ENCODE assay signal across 19 cellular contexts in genomic region chr5:170147051-170147785, GRCh38. TPM values are rescaled to one million over a fixed set of nuclear protein-coding genes. Genes with fewer than 3 reads are reported as not detected.
DNase-seq lines count a peak whose midpoint lies in the region; ATAC-seq, FAIRE-seq and TF ChIP-seq lines count a peak whose summit lies in the region.
"Had no signal": no experiment of that assay in that cellular context is flagged by ENCODE, and none has a peak within 500 bp of the region (broad histone marks: within the 10 kb centered on the region; RNA-seq: fewer than 3 reads in every experiment).

No MANE protein-coding gene starts in this region.

- H2BK120ac ChIP-seq in IMR-90 (ENCODE audit: low read depth, low read length), result no peak overlapping the region
- H2BK120ac ChIP-seq in H1 (replicated peaks; ENCODE audit: low read depth, low read length), result no peak overlapping the region

- no peaks in the 10 kb centered on the region for H3K36me3 ChIP-seq in IMR-90 (ENCODE audit: control insufficient read depth, insufficient read depth, low read length)
- H3K36me3 ChIP-seq in H1 (ENCODE audit: control insufficient read depth in 2 of 4, insufficient read depth in 4 of 4, low read length in 3 of 4), result no peaks in the 10 kb centered on the region
- H3K36me3 ChIP-seq: BLaER1 had no signal

- H4K91ac ChIP-seq in IMR-90 (ENCODE audit: insufficient read depth, low read depth, low read length), result no peak overlapping the region
- no peak overlapping the region for H4K91ac ChIP-seq in H1 (replicated peaks; ENCODE audit: insufficient read length, low read length)

- in situ Hi-C loops in IMR-90 (cut with MboI; ENCODE audit: low sequenced_read_pairs), result no loop called here

- no peak overlapping the region for H3K14ac ChIP-seq in IMR-90 (replicated peaks; ENCODE audit: low read depth, low read length)
- H3K14ac ChIP-seq in H1 (ENCODE audit: insufficient read length), result no peak overlapping the region

- H3K4me3 Mint-ChIP-seq in osteocyte (ENCODE audit: unreplicated experiment), result no peak overlapping the region
- H3K4me3 Mint-ChIP-seq: CD8-positive, alpha-beta memory T cell; HFFc6 had no signal

- H3K27me3 Mint-ChIP-seq in osteocyte (ENCODE audit: unreplicated experiment), result peaks cover 2% of the 10 kb centered on the region

- POLR2A ChIA-PET in IMR-90 (lab: Charles Lee; ENCODE audit: unreplicated experiment) (no interaction called here), H1 (lab: Charles Lee; ENCODE audit: partially characterized antibody) (no interaction called here)

- ATAC-seq in IMR-90 (ENCODE audit: low read depth) (no peak), HG02973 (IDR thresholded peaks at IDR 0.05; ENCODE audit: unreplicated experiment) (no peak), HG03196 (IDR thresholded peaks at IDR 0.05; ENCODE audit: unreplicated experiment) (no peak)

- TF ChIP-seq CTCF in IMR-90 (conservative IDR thresholded peaks at IDR 0.05; ENCODE audit: low read depth, low read length) (no peak), H1 (IDR thresholded peaks at IDR 0.05; ENCODE audit: control extremely low read depth in 1 of 3, insufficient read depth in 1 of 3, low read depth in 1 of 3, low read length in 3 of 3) (no peak), osteocyte (IDR thresholded peaks at IDR 0.05) (no peak)

- no peaks in the 10 kb centered on the region for H3K36me3 Mint-ChIP-seq in osteocyte (ENCODE audit: unreplicated experiment)
- H3K36me3 Mint-ChIP-seq: CD8-positive, alpha-beta memory T cell had no signal

- H3K18ac ChIP-seq in IMR-90 (ENCODE audit: low read depth, low read length) (no peak overlapping the region), H1 (ENCODE audit: extremely low read depth, low read length) (no peak overlapping the region)

- no peak overlapping the region for H2BK15ac ChIP-seq in IMR-90 (ENCODE audit: low read depth, low read length)
- H2BK15ac ChIP-seq in H1 (ENCODE audit: low read length), result no peak overlapping the region

- no peak for TF ChIP-seq RAD21 in IMR-90 (IDR thresholded peaks at IDR 0.05; ENCODE audit: low read length)
- TF ChIP-seq RAD21 in H1 (IDR thresholded peaks at IDR 0.05 in 1 of 2, conservative IDR thresholded peaks at IDR 0.05 in 1 of 2; ENCODE audit: low read depth in 2 of 2, low read length in 2 of 2), result no peak

- H3K9me3 ChIP-seq in IMR-90 (ENCODE audit: control insufficient read depth, insufficient read depth, low read length) (no peaks in the 10 kb centered on the region), H1 (ENCODE audit: insufficient read depth in 2 of 2, low read depth in 1 of 2, low read length in 1 of 2) (no peaks in the 10 kb centered on the region)
- H3K9me3 ChIP-seq: BLaER1, Caco-2 had no signal

- no TSS peak for BruUV-seq in IMR-90 (replicated peaks; lab: Mats Ljungman, UMichigan)

- H4K8ac ChIP-seq in IMR-90 (ENCODE audit: low read depth in 2 of 2, low read length in 2 of 2) (no peak overlapping the region), H1 (ENCODE audit: extremely low read depth, insufficient read depth, low read length) (no peak overlapping the region)

- H3K23ac ChIP-seq in IMR-90 (ENCODE audit: low read depth, low read length) (no peak overlapping the region), H1 (ENCODE audit: insufficient read length) (no peak overlapping the region)

- H2BK5ac ChIP-seq in IMR-90 (ENCODE audit: low read depth, low read length, poor library complexity, severe bottlenecking) (no peak overlapping the region), H1 (ENCODE audit: low read depth, low read length) (no peak overlapping the region)

- 69% methylated on average over 6 of the region's 12 CpGs; no CpG with 5 or more reads in 1 of the 2 experiments for WGBS in IMR-90 (ENCODE audit: extremely low coverage in 2 of 2, insufficient read length in 1 of 2), 2 experiments
- WGBS in H1 (ENCODE audit: extremely low coverage in 1 of 2, insufficient coverage in 1 of 2, insufficient read length in 1 of 2, insufficient replicate concordance in 2 of 2, low coverage in 1 of 2, low lambda C conversion rate in 2 of 2, missing lambda C conversion rate in 1 of 2), 2 experiments, result 90% methylated on average over 12 of the region's 12 CpGs; no CpG with 5 or more reads in 1 of the 2 experiments

- FAIRE-seq in H1 (lab: Jason Lieb, UNC), result no peak
- FAIRE-seq: GM19239 had no signal

- intact Hi-C loops in IMR-90 (cut with micrococcal nuclease), result no loop called here

- no peaks in the 10 kb centered on the region for H3K9me1 ChIP-seq in IMR-90 (ENCODE audit: insufficient read depth, low read length)

- H3K9ac ChIP-seq in IMR-90 (ENCODE audit: low read depth, low read length) (no peak overlapping the region), H1 (replicated peaks in 1 of 4; ENCODE audit: extremely low read depth in 1 of 4, low read depth in 3 of 4, low read length in 3 of 4) (no peak overlapping the region)
- H3K9ac ChIP-seq: BLaER1 had no signal

- H3K4me3 ChIP-seq in IMR-90 (ENCODE audit: insufficient read depth, low read depth, low read length) (no peak overlapping the region), H1 (ENCODE audit: extremely low read depth in 1 of 4, insufficient read depth in 2 of 4, low read depth in 3 of 4, low read length in 4 of 4) (no peak overlapping the region)
- H3K4me3 ChIP-seq: BLaER1 had no signal

- no peaks in the 10 kb centered on the region for H3K9me3 Mint-ChIP-seq in osteocyte (ENCODE audit: unreplicated experiment)
- H3K9me3 Mint-ChIP-seq: CD8-positive, alpha-beta memory T cell; HFFc6 had no signal

- TF ChIP-seq EP300 in H1 (IDR thresholded peaks at IDR 0.05; ENCODE audit: borderline replicate concordance in 1 of 2, low read depth in 2 of 2, low read length in 2 of 2), result no peak

- CTCF ChIA-PET in IMR-90 (lab: Yijun Ruan, JAX) (no interaction called here), H1 (lab: Charles Lee; ENCODE audit: partially characterized antibody) (interaction anchor here (0.5 kb wide), 1 partner anchor 604 kb away, joined by 3 read pairs; no protein-coding TSS in a partner anchor)

- no peak overlapping the region for H3K27ac ChIP-seq in IMR-90 (ENCODE audit: insufficient read depth, low read length)
- no peak overlapping the region for H3K27ac ChIP-seq in H1 (ENCODE audit: low read depth, low read length)
- H3K27ac ChIP-seq: BLaER1, HL-60 had no signal

- no peaks in the 10 kb centered on the region for H4K20me1 ChIP-seq in IMR-90 (ENCODE audit: insufficient read depth, low read length)
- no peaks in the 10 kb centered on the region for H4K20me1 ChIP-seq in H1 (replicated peaks in 1 of 2; ENCODE audit: control insufficient read depth in 1 of 2, insufficient read depth in 2 of 2, low read length in 2 of 2)
- H4K20me1 ChIP-seq: BLaER1 had no signal

- H3K27me3 ChIP-seq in IMR-90 (ENCODE audit: control insufficient read depth, insufficient read depth, low read length) (no peaks in the 10 kb centered on the region), H1 (replicated peaks in 1 of 4; ENCODE audit: control insufficient read depth in 3 of 4, extremely low read depth in 1 of 4, insufficient read depth in 3 of 4, low read length in 3 of 4) (no peaks in the 10 kb centered on the region; a peak in 1 of 7 replicates)
- H3K27me3 ChIP-seq: BLaER1 had no signal

- peak; percentile 13 for DNase-seq in activated CD8-positive, alpha-beta memory T cell treated with anti-CD3 and anti-CD28 coated beads, Interleukin-2, amount 50 U/mL, for 48 hours
- DNase-seq in activated CD8-positive, alpha-beta memory T cell treated with anti-CD3 and anti-CD28 coated beads, Interleukin-2, amount 50 U/mL, for 4 hours, result no peak
- DNase-seq in IMR-90, result no peak
- peak in 1 of 2 experiments; percentile 22 for DNase-seq in H1 (ENCODE audit: low read depth in 1 of 2, low spot score in 2 of 2)
- DNase-seq in osteocyte (ENCODE audit: extremely low spot score, unreplicated experiment), result peak; percentile 57
- DNase-seq: 8988T; AML-193; Caco-2; CD8-positive, alpha-beta memory T cell; DND-41; GDM1; HCEC 1CT; HFFc6 had no signal

- H2BK20ac ChIP-seq in IMR-90 (ENCODE audit: low read depth, low read length) (no peak overlapping the region), H1 (ENCODE audit: low read length) (no peak overlapping the region)

- H3K4ac ChIP-seq in IMR-90 (ENCODE audit: low read depth, low read length) (no peak overlapping the region), H1 (replicated peaks; ENCODE audit: insufficient read length, low read depth, low read length) (no peak overlapping the region)

- no peak overlapping the region for H2AK5ac ChIP-seq in IMR-90 (ENCODE audit: low read depth, low read length)
- H2AK5ac ChIP-seq in H1 (ENCODE audit: low read depth, low read length), result no peak overlapping the region

- peaks cover 25% of the 10 kb centered on the region for H3K4me1 Mint-ChIP-seq in osteocyte (ENCODE audit: unreplicated experiment)
- H3K4me1 Mint-ChIP-seq: CD8-positive, alpha-beta memory T cell had no signal

- TF ChIP-seq POLR2A in IMR-90 (IDR thresholded peaks at IDR 0.05; ENCODE audit: low read depth, low read length) (no peak), H1 (IDR thresholded peaks at IDR 0.05; ENCODE audit: control extremely low read depth in 1 of 2, low read depth in 2 of 2, low read length in 2 of 2) (no peak)

- H3K4me1 ChIP-seq in IMR-90 (ENCODE audit: control insufficient read depth, insufficient read depth, low read length), result peaks cover 7% of the 10 kb centered on the region; the same call in 1 of the 2 replicates
- peaks cover 0 to 5% (median 3%) of the 10 kb centered on the region in 4 experiments; a peak in 4 of 7 replicates for H3K4me1 ChIP-seq in H1 (replicated peaks in 1 of 4; ENCODE audit: control insufficient read depth in 3 of 4, insufficient read depth in 4 of 4, low read length in 3 of 4)

- H2AFZ ChIP-seq in IMR-90 (replicated peaks; ENCODE audit: low read length, poor library complexity), result no peak overlapping the region
- H2AFZ ChIP-seq in H1 (ENCODE audit: low read length), result no peak overlapping the region

- H2AK9ac ChIP-seq in IMR-90 (replicated peaks; ENCODE audit: low read depth, low read length, poor library complexity), result peak overlapping the region; percentile 45

- H4K5ac ChIP-seq in IMR-90 (ENCODE audit: low read depth, low read length) (no peak overlapping the region), H1 (ENCODE audit: insufficient read length, low read depth, low read length) (no peak overlapping the region)

- no peak overlapping the region for H3K27ac Mint-ChIP-seq in osteocyte (ENCODE audit: unreplicated experiment)
- H3K27ac Mint-ChIP-seq: CD8-positive, alpha-beta memory T cell; HFFc6 had no signal

- no peaks in the 10 kb centered on the region for H3K79me2 ChIP-seq in H1 (ENCODE audit: control insufficient read depth in 1 of 2, insufficient read depth in 2 of 2, low read length in 2 of 2)

- H3K23me2 ChIP-seq in H1 (ENCODE audit: low read depth, low read length), result no peaks in the 10 kb centered on the region

- H3K4me2 ChIP-seq in IMR-90 (ENCODE audit: low read depth, low read length) (no peak overlapping the region), H1 (ENCODE audit: insufficient read depth in 1 of 2, low read depth in 2 of 2, low read length in 2 of 2) (no peak overlapping the region)
- H3K4me2 ChIP-seq: BLaER1 had no signal

- H2BK12ac ChIP-seq in H1 (ENCODE audit: low read depth, low read length), result 0 out of 2 replicates have a peak overlapping the region, but pooled peaks have one; percentile 3

- H3K79me1 ChIP-seq in IMR-90 (ENCODE audit: low read depth in 1 of 2, low read length in 2 of 2) (no peaks in the 10 kb centered on the region), H1 (ENCODE audit: low read depth, low read length) (no peaks in the 10 kb centered on the region)

- dilution Hi-C loops in IMR-90 (cut with HindIII; ENCODE audit: low sequenced_read_pairs, unreplicated experiment), result no loop called here

- H3K56ac ChIP-seq in IMR-90 (ENCODE audit: extremely low read depth, insufficient read depth, low read length) (no peak overlapping the region), H1 (replicated peaks; ENCODE audit: insufficient read length, low read depth, low read length) (no peak overlapping the region)

RNA-seq across cellular contexts. Expression of gene FOXI1, which starts 41.5 kb away (rescaled TPM):
- not detected in 2 replicates for total RNA-seq in IMR-90 (2012; rRNA removed)
- not detected in 2 replicates for polyA plus RNA-seq in IMR-90 (2012; rRNA removed)
- polyA plus RNA-seq in IMR-90 (2012; cell fraction: cytosol; rRNA removed), result not detected in 2 replicates
- not detected in 2 replicates for polyA plus RNA-seq in IMR-90 (2012; cell fraction: nucleus; rRNA removed; ENCODE audit: low replicate concordance)
- total RNA-seq in H1 (2021; fragmentation: NEBNext Ultra II Directional; extraction: Animal tissue kit (Norgen Biotek cat#: 25700)), result not detected in 2 replicates
- not detected in 2 replicates for polyA plus RNA-seq in H1 (2011; rRNA removed)
- not detected for polyA plus RNA-seq in H1 (2011; cell fraction: cytosol; rRNA removed)
- polyA plus RNA-seq in H1 (2011; cell fraction: nucleus; rRNA removed), result not detected
- polyA plus RNA-seq in H1 (2012, experiment 1 of 2), result not detected in 4 replicates
- polyA plus RNA-seq in H1 (2012, experiment 2 of 2), result not detected
- not detected for polyA plus RNA-seq in H1 (2013, experiment 1 of 2)
- not detected for polyA plus RNA-seq in H1 (2013, experiment 2 of 2)
- polyA minus RNA-seq in H1 (2011; rRNA and poly(A)+ RNA removed), result not detected in 2 replicates
- not detected for polyA minus RNA-seq in H1 (2011; cell fraction: cytosol; rRNA and poly(A)+ RNA removed)
- not detected for polyA minus RNA-seq in H1 (2011; cell fraction: nucleus; rRNA and poly(A)+ RNA removed)
- total RNA-seq in osteocyte, result not detected in 2 replicates
- total RNA-seq: CD8-positive, alpha-beta memory T cell; H4; HFFc6 had no signal
- polyA plus RNA-seq: CD8-positive, alpha-beta memory T cell had no signal

Comparison
In these comparisons a context has a peak if more than half of its experiments do, and no peak if none do; other contexts are left out.
1. DNase-seq: peak in activated CD8-positive, alpha-beta memory T cell treated with anti-CD3 and anti-CD28 coated beads, Interleukin-2, amount 50 U/mL, for 48 hours (single experiment) and osteocyte (single experiment); none in activated CD8-positive, alpha-beta memory T cell treated with anti-CD3 and anti-CD28 coated beads, Interleukin-2, amount 50 U/mL, for 4 hours (single experiment) and IMR-90 (single experiment).